ENCODE assay signal across 17 cellular contexts in genomic region chr10:101690461-101690860, GRCh38. TPM values are rescaled to one million over a fixed set of nuclear protein-coding genes. Genes with fewer than 3 reads are reported as not detected.
DNase-seq lines count a peak whose midpoint lies in the region; ATAC-seq and TF ChIP-seq lines count a peak whose summit lies in the region.
"Had no signal": no experiment of that assay in that cellular context is flagged by ENCODE, and none has a peak within 500 bp of the region (broad histone marks: within the 10 kb centered on the region; RNA-seq: fewer than 3 reads in every experiment).

No MANE protein-coding gene starts in this region.

- peaks cover 2% of the 10 kb centered on the region for H3K36me3 Mint-ChIP-seq in activated naive CD8-positive, alpha-beta T cell
- peaks cover 8% of the 10 kb centered on the region for H3K36me3 Mint-ChIP-seq in activated naive CD8-positive, alpha-beta T cell treated with anti-CD3 and anti-CD28 coated beads, Interleukin-2, amount 50 U/mL, for 24 hours (ENCODE audit: low read depth)
- peaks cover 10% of the 10 kb centered on the region for H3K36me3 Mint-ChIP-seq in mesothelial cell of epicardium

- no peak for ATAC-seq in activated naive CD8-positive, alpha-beta T cell treated with anti-CD3 and anti-CD28 coated beads, Interleukin-2, amount 50 U/mL, for 24 hours
- ATAC-seq: activated CD8-positive, alpha-beta memory T cell treated with anti-CD3 and anti-CD28 coated beads, Interleukin-2, amount 10 ng/mL, durations not matched to agents 7 days and 5 days; sciatic nerve had no signal

- H3K36me3 ChIP-seq in SJCRH30 = peaks cover 2% of the 10 kb centered on the region; the same call in 1 of the 2 replicates
- H3K36me3 ChIP-seq in skeletal muscle tissue (ENCODE audit: control insufficient read depth in 3 of 3, insufficient read depth in 3 of 3, low read length in 3 of 3) = no peaks in the 10 kb centered on the region
- H3K36me3 ChIP-seq: Peyer's patch, transverse colon had no signal

- H3K27ac ChIP-seq in SJCRH30 = peak overlapping the region; percentile 49
- no peak overlapping the region for H3K27ac ChIP-seq in skeletal muscle tissue (ENCODE audit: low read depth, low read length)
- H3K27ac ChIP-seq: Peyer's patch, VCaP had no signal

- H3K4me3 Mint-ChIP-seq in activated naive CD8-positive, alpha-beta T cell = no peak overlapping the region
- H3K4me3 Mint-ChIP-seq in activated naive CD8-positive, alpha-beta T cell treated with anti-CD3 and anti-CD28 coated beads, Interleukin-2, amount 50 U/mL, for 24 hours = no peak overlapping the region
- no peak overlapping the region for H3K4me3 Mint-ChIP-seq in mesothelial cell of epicardium
- H3K4me3 Mint-ChIP-seq: activated CD8-positive, alpha-beta memory T cell treated with anti-CD3 and anti-CD28 coated beads, Interleukin-2, amount 10 ng/mL, durations not matched to agents 7 days and 5 days had no signal

- DNase-seq in activated naive CD8-positive, alpha-beta T cell treated with anti-CD3 and anti-CD28 coated beads, Interleukin-2, amount 50 U/mL, for 24 hours = no peak
- DNase-seq in SJCRH30 (peak in 1 of 2 experiments; percentile 45), iris pigment epithelial cell (ENCODE audit: low read depth) (peak; percentile 39), middle frontal gyrus (ENCODE audit: extremely low spot score, low spot score) (no peak), mesothelial cell of epicardium (ENCODE audit: low spot score in 2 of 2, unreplicated experiment in 2 of 2) (no peak), Ammon's horn (ENCODE audit: low spot score) (no peak)
- DNase-seq: activated CD8-positive, alpha-beta memory T cell treated with anti-CD3 and anti-CD28 coated beads, Interleukin-2, amount 10 ng/mL, durations not matched to agents 7 days and 5 days; activated gamma-delta T cell treated with Interleukin-2 at 50 U/mL for 16 hours; hippocampal formation; NCI-H748 treated with DMSO at 0.1 percent for 48 hours; Peyer's patch; stimulated activated CD4-positive, alpha-beta T cell treated with anti-CD3 and anti-CD28 coated beads, Interleukin-4, amount 100 ng/mL, for 4 hours; transverse colon had no signal

- no peak for TF ChIP-seq CTCF in mesothelial cell of epicardium (IDR thresholded peaks at IDR 0.05; ENCODE audit: unreplicated experiment)

- no peaks in the 10 kb centered on the region for H3K27me3 ChIP-seq in SJCRH30
- H3K27me3 ChIP-seq in skeletal muscle tissue (ENCODE audit: control insufficient read depth in 3 of 3, insufficient read depth in 3 of 3, low read length in 3 of 3) = no peaks in the 10 kb centered on the region
- H3K27me3 ChIP-seq: Peyer's patch, transverse colon had no signal

- no peaks in the 10 kb centered on the region for H3K9me3 Mint-ChIP-seq in activated naive CD8-positive, alpha-beta T cell (ENCODE audit: low read depth)
- no peaks in the 10 kb centered on the region for H3K9me3 Mint-ChIP-seq in activated naive CD8-positive, alpha-beta T cell treated with anti-CD3 and anti-CD28 coated beads, Interleukin-2, amount 50 U/mL, for 24 hours
- no peaks in the 10 kb centered on the region for H3K9me3 Mint-ChIP-seq in mesothelial cell of epicardium

- H3K4me1 ChIP-seq in SJCRH30 = peaks cover 75% of the 10 kb centered on the region
- H3K4me1 ChIP-seq in skeletal muscle tissue (ENCODE audit: control insufficient read depth in 3 of 3, insufficient read depth in 3 of 3, low read length in 3 of 3) = peaks cover 25 to 39% (median 28%) of the 10 kb centered on the region in 3 donors

- no peak overlapping the region for H3K4me3 ChIP-seq in SJCRH30
- no peak overlapping the region for H3K4me3 ChIP-seq in skeletal muscle tissue (ENCODE audit: low read length in 3 of 3)
- H3K4me3 ChIP-seq: Peyer's patch, transverse colon had no signal

- H3K9me3 ChIP-seq in SJCRH30 (replicated peaks) (no peaks in the 10 kb centered on the region), skeletal muscle tissue (ENCODE audit: control insufficient read depth in 3 of 3, low read length in 3 of 3) (no peaks in the 10 kb centered on the region)
- H3K9me3 ChIP-seq: Peyer's patch, transverse colon had no signal

- H3K27me3 Mint-ChIP-seq in activated naive CD8-positive, alpha-beta T cell = no peaks in the 10 kb centered on the region
- H3K27me3 Mint-ChIP-seq in activated naive CD8-positive, alpha-beta T cell treated with anti-CD3 and anti-CD28 coated beads, Interleukin-2, amount 50 U/mL, for 24 hours = no peaks in the 10 kb centered on the region
- H3K27me3 Mint-ChIP-seq in mesothelial cell of epicardium (ENCODE audit: low read depth) = no peaks in the 10 kb centered on the region
- H3K27me3 Mint-ChIP-seq: activated CD8-positive, alpha-beta memory T cell treated with anti-CD3 and anti-CD28 coated beads, Interleukin-2, amount 10 ng/mL, durations not matched to agents 7 days and 5 days had no signal

- peaks cover 78% of the 10 kb centered on the region for H3K4me1 Mint-ChIP-seq in activated naive CD8-positive, alpha-beta T cell (ENCODE audit: low read depth)
- peaks cover 67% of the 10 kb centered on the region for H3K4me1 Mint-ChIP-seq in activated naive CD8-positive, alpha-beta T cell treated with anti-CD3 and anti-CD28 coated beads, Interleukin-2, amount 50 U/mL, for 24 hours
- H3K4me1 Mint-ChIP-seq in mesothelial cell of epicardium = peaks cover 49% of the 10 kb centered on the region

- H3K27ac Mint-ChIP-seq in activated naive CD8-positive, alpha-beta T cell = peak overlapping the region; percentile 25
- H3K27ac Mint-ChIP-seq in activated naive CD8-positive, alpha-beta T cell treated with anti-CD3 and anti-CD28 coated beads, Interleukin-2, amount 50 U/mL, for 24 hours = no peak overlapping the region
- H3K27ac Mint-ChIP-seq in mesothelial cell of epicardium = no peak overlapping the region
- H3K27ac Mint-ChIP-seq: activated CD8-positive, alpha-beta memory T cell treated with anti-CD3 and anti-CD28 coated beads, Interleukin-2, amount 10 ng/mL, durations not matched to agents 7 days and 5 days had no signal

- H3K9ac ChIP-seq in skeletal muscle tissue (ENCODE audit: low read depth in 1 of 3, low read length in 3 of 3) = peak overlapping the region in 2 of 3 donors; percentile 35 to 40

RNA-seq across cellular contexts. Expression of gene FBXW4, which starts 4.5 kb away (rescaled TPM):
- 38.4 and 39.9 TPM in 2 replicates for total RNA-seq in SJCRH30 (2014; rRNA removed; shearing (Covaris generic))
- total RNA-seq in skeletal muscle tissue (108 TPM), mesothelial cell of epicardium (63.2 to 65.9 TPM (median 65.6 TPM) in 3 replicates)
